ENCODE assay signal across 10 cellular contexts in the genomic region with DNA sequence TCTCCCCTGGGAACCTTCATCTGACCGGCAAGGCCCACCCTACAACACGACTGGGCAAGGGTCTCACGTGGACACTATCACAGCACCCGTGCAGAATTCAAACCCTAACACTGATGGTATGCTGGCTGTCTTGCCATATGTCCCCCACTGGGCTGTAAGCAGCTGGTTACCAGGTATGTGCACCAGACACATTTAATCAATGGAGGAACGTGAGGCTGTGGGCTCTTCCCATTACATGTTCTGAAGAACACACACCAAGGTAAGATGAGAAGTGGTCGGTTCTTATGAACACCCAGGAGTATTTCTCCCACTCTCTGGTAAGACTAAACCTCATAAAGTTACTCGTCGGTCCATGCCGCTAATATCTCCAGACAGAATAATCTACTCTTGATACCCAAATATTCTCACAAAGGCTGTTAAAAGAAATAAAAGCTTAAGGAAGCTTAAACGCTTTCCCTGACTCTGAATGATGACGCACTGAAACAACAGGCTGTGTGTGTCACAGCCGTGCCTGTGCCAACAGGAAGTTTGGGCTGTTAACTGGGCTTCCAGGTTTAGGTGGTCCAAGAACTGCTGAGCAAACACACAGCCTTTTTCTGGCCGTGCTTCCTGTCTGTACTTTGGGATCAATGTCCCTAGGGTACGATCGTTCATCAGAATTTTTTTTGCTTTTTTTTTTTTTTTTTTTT.
DNase-seq lines count a peak whose midpoint lies in the region; ATAC-seq, FAIRE-seq and TF ChIP-seq lines count a peak whose summit lies in the region.
"Had no signal": no experiment of that assay in that cellular context is flagged by ENCODE, and none has a peak within 500 bp of the region (broad histone marks: within the 10 kb centered on the region; RNA-seq: fewer than 3 reads in every experiment).

No MANE protein-coding gene starts in this region.

- intact Hi-C loops in GM12878 (cut with micrococcal nuclease; ENCODE audit: unreplicated experiment) = no loop called here

- H3K4me1 ChIP-seq in GM12878 (ENCODE audit: control insufficient read depth, insufficient read depth, low read length) (peaks cover 3% of the 10 kb centered on the region; the same call in 1 of the 2 replicates), right atrium auricular region (peaks cover 0 to 6% of the 10 kb centered on the region in 2 donors)

- no peak overlapping the region for H2AFZ ChIP-seq in GM12878 (ENCODE audit: control insufficient read depth, low read depth, low read length)

- 84% methylated on average over 15 of the region's 15 CpGs for WGBS in GM12878 (ENCODE audit: insufficient coverage, insufficient replicate concordance, low lambda C conversion rate, missing lambda C conversion rate)

- POLR2A ChIA-PET in GM12878 (lab: Charles Lee) = interaction anchor here (0.7 kb wide), 1 partner anchor 137 kb away, joined by 8 read pairs; no protein-coding TSS in a partner anchor

- no peak for TF ChIP-seq EP300 in GM12878 (IDR thresholded peaks at IDR 0.05; ENCODE audit: borderline replicate concordance in 1 of 2, control insufficient read depth in 1 of 2, low read depth in 2 of 2, low read length in 2 of 2)

- no peak overlapping the region for H3K4me3 ChIP-seq in GM12878
- peak overlapping the region in 1 of 2 donors; percentile 16 for H3K4me3 ChIP-seq in right atrium auricular region
- no peak overlapping the region for H3K4me3 ChIP-seq in skeletal muscle cell (ENCODE audit: low read depth, low read length)

- ATAC-seq in GM12878 = no peak

- H3K79me2 ChIP-seq in GM12878 (ENCODE audit: control insufficient read depth, insufficient read depth, low read length) = no peaks in the 10 kb centered on the region

- FAIRE-seq in GM12878 (lab: Jason Lieb, UNC) = no peak

- BruUV-seq in GM12878 (replicated peaks; lab: Mats Ljungman, UMichigan) = TSS peak; percentile 10

- no peak for TF ChIP-seq POLR2A in GM12878 (IDR thresholded peaks at IDR 0.05; ENCODE audit: low read depth, low read length)

- H3K9me3 ChIP-seq in GM12878 (replicated peaks; ENCODE audit: control insufficient read depth, insufficient read depth, low read length) (no peaks in the 10 kb centered on the region), right atrium auricular region (no peaks in the 10 kb centered on the region)

- no peak overlapping the region for H3K9ac ChIP-seq in GM12878 (ENCODE audit: control insufficient read depth, insufficient read depth, low read length)

- no peaks in the 10 kb centered on the region for H4K20me1 ChIP-seq in GM12878 (ENCODE audit: control insufficient read depth, insufficient read depth)

- CTCF ChIA-PET in GM12878 (lab: Yijun Ruan, JAX) = interaction anchor here (1.8 kb wide), 1 partner anchor 175 kb away, joined by 4 read pairs; no protein-coding TSS in a partner anchor

- H3K27ac ChIP-seq in GM12878 (ENCODE audit: control insufficient read depth, insufficient read depth) (no peak overlapping the region), right atrium auricular region (peak overlapping the region; percentile 66 to 70)

- RAD21 ChIA-PET in GM12878 (lab: Charles Lee; ENCODE audit: unreplicated experiment) = interaction anchor here (0.7 kb wide), 1 partner anchor 298 kb away, joined by 3 read pairs; no protein-coding TSS in a partner anchor

- no peaks in the 10 kb centered on the region for H3K27me3 ChIP-seq in GM12878 (replicated peaks in 1 of 2; ENCODE audit: control insufficient read depth in 2 of 2, insufficient read depth in 2 of 2, low read length in 1 of 2)
- no peaks in the 10 kb centered on the region for H3K27me3 ChIP-seq in right atrium auricular region

- in situ Hi-C loops in GM12878 (cut with MboI) = no loop called here

- H3K4me2 ChIP-seq in GM12878 (ENCODE audit: control insufficient read depth, insufficient read depth) = no peak overlapping the region

- SMC1A ChIA-PET in GM12878 (lab: Charles Lee; ENCODE audit: uncharacterized antibody, unreplicated experiment) = no interaction called here

- peaks cover 0 to 12% of the 10 kb centered on the region in 2 experiments; a peak in 2 of 4 replicates for H3K36me3 ChIP-seq in GM12878 (ENCODE audit: control insufficient read depth in 2 of 2, insufficient read depth in 2 of 2, low read length in 1 of 2)
- peaks cover 5% of the 10 kb centered on the region for H3K36me3 ChIP-seq in right atrium auricular region

- no peak for TF ChIP-seq RAD21 in GM12878 (IDR thresholded peaks at IDR 0.05; ENCODE audit: insufficient read depth, low read depth, low read length)

- TF ChIP-seq CTCF in GM12878 (IDR thresholded peaks at IDR 0.05 in 2 of 3, conservative IDR thresholded peaks at IDR 0.05 in 1 of 3; ENCODE audit: control insufficient read depth in 2 of 3, extremely low read depth in 1 of 3, insufficient read depth in 1 of 3, low read depth in 3 of 3, low read length in 3 of 3) (no peak), right atrium auricular region (IDR thresholded peaks at IDR 0.05) (no peak)

- DNase-seq in GDM1 (lab: John Stamatoyannopoulos, UW) (peak; percentile 4), GM12878 (ENCODE audit: low read depth, low spot score) (no peak), right atrium auricular region (ENCODE audit: low spot score) (peak; percentile 83), skeletal muscle cell (ENCODE audit: low read depth) (peak; percentile 33), NCI-H446 treated with DMSO at 0.1 percent for 48 hours (lab: John Stamatoyannopoulos, UW) (no peak), midbrain (lab: John Stamatoyannopoulos, UW) (no peak)
- DNase-seq in stimulated activated CD4-positive, alpha-beta T cell treated with anti-CD3 and anti-CD28 coated beads, Interleukin-1b, Interleukin-23, amount 100 ng/mL, for 48 hours = no peak
- DNase-seq in activated CD4-positive, CD25-positive, alpha-beta regulatory T cell (lab: John Stamatoyannopoulos, UW) = no peak
- DNase-seq: NCI-H510A treated with DMSO at 0.1 percent for 48 hours; stimulated activated naive CD4-positive, alpha-beta T cell had no signal

TF ChIP-seq in GM12878, 131 proteins besides CTCF, POLR2A, EP300 and RAD21 (continues in another document):
- TF ChIP-seq RFX5 (IDR thresholded peaks at IDR 0.05; ENCODE audit: low read depth, low read length) (no peak), BACH1 (IDR thresholded peaks at IDR 0.05; ENCODE audit: borderline replicate concordance) (no peak), SP1 (IDR thresholded peaks at IDR 0.05; ENCODE audit: low read depth, low read length) (no peak), POU2F2 (IDR thresholded peaks at IDR 0.05; ENCODE audit: borderline replicate concordance, low read depth, low read length) (no peak), SUPT20H (IDR thresholded peaks at IDR 0.05; ENCODE audit: borderline replicate concordance, control insufficient read depth, low read depth, low read length) (no peak), ZNF384 (IDR thresholded peaks at IDR 0.05; ENCODE audit: borderline replicate concordance, low read depth, low read length) (no peak), DPF2 (IDR thresholded peaks at IDR 0.05) (no peak), SREBF2 (IDR thresholded peaks at IDR 0.05; ENCODE audit: low read length) (no peak), TBL1XR1 (IDR thresholded peaks at IDR 0.05; ENCODE audit: low read depth, low read length) (no peak), MTA3 (IDR thresholded peaks at IDR 0.05; ENCODE audit: borderline replicate concordance, low read length) (no peak), NFXL1 (IDR thresholded peaks at IDR 0.05; ENCODE audit: borderline replicate concordance) (no peak), SMAD1 (IDR thresholded peaks at IDR 0.05; ENCODE audit: low read depth, partially characterized antibody) (no peak)
- TF ChIP-seq, protein P1, sequence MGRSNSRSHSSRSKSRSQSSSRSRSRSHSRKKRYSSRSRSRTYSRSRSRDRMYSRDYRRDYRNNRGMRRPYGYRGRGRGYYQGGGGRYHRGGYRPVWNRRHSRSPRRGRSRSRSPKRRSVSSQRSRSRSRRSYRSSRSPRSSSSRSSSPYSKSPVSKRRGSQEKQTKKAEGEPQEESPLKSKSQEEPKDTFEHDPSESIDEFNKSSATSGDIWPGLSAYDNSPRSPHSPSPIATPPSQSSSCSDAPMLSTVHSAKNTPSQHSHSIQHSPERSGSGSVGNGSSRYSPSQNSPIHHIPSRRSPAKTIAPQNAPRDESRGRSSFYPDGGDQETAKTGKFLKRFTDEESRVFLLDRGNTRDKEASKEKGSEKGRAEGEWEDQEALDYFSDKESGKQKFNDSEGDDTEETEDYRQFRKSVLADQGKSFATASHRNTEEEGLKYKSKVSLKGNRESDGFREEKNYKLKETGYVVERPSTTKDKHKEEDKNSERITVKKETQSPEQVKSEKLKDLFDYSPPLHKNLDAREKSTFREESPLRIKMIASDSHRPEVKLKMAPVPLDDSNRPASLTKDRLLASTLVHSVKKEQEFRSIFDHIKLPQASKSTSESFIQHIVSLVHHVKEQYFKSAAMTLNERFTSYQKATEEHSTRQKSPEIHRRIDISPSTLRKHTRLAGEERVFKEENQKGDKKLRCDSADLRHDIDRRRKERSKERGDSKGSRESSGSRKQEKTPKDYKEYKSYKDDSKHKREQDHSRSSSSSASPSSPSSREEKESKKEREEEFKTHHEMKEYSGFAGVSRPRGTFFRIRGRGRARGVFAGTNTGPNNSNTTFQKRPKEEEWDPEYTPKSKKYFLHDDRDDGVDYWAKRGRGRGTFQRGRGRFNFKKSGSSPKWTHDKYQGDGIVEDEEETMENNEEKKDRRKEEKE (IDR thresholded peaks at IDR 0.05) = no peak
- TF ChIP-seq, protein P2, sequence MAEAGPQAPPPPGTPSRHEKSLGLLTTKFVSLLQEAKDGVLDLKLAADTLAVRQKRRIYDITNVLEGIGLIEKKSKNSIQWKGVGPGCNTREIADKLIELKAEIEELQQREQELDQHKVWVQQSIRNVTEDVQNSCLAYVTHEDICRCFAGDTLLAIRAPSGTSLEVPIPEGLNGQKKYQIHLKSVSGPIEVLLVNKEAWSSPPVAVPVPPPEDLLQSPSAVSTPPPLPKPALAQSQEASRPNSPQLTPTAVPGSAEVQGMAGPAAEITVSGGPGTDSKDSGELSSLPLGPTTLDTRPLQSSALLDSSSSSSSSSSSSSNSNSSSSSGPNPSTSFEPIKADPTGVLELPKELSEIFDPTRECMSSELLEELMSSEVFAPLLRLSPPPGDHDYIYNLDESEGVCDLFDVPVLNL (IDR thresholded peaks at IDR 0.05; ENCODE audit: low read depth, low read length) = no peak
- TF ChIP-seq, protein P3, sequence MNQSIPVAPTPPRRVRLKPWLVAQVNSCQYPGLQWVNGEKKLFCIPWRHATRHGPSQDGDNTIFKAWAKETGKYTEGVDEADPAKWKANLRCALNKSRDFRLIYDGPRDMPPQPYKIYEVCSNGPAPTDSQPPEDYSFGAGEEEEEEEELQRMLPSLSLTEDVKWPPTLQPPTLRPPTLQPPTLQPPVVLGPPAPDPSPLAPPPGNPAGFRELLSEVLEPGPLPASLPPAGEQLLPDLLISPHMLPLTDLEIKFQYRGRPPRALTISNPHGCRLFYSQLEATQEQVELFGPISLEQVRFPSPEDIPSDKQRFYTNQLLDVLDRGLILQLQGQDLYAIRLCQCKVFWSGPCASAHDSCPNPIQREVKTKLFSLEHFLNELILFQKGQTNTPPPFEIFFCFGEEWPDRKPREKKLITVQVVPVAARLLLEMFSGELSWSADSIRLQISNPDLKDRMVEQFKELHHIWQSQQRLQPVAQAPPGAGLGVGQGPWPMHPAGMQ (IDR thresholded peaks at IDR 0.05; ENCODE audit: borderline replicate concordance) = no peak

Comparison
In these comparisons a context has a peak if more than half of its experiments do, and no peak if none do; other contexts are left out.
1. DNase-seq: peak in GDM1 (single experiment), right atrium auricular region (single experiment) and skeletal muscle cell (single experiment); none in GM12878 (single experiment), stimulated activated CD4-positive, alpha-beta T cell treated with anti-CD3 and anti-CD28 coated beads, Interleukin-1b, Interleukin-23, amount 100 ng/mL, for 48 hours (single experiment), NCI-H446 treated with DMSO at 0.1 percent for 48 hours (single experiment), midbrain (single experiment) and activated CD4-positive, CD25-positive, alpha-beta regulatory T cell (0 of 4).